12 cellular contexts compared by ENCODE assay signal in the genomic region with DNA sequence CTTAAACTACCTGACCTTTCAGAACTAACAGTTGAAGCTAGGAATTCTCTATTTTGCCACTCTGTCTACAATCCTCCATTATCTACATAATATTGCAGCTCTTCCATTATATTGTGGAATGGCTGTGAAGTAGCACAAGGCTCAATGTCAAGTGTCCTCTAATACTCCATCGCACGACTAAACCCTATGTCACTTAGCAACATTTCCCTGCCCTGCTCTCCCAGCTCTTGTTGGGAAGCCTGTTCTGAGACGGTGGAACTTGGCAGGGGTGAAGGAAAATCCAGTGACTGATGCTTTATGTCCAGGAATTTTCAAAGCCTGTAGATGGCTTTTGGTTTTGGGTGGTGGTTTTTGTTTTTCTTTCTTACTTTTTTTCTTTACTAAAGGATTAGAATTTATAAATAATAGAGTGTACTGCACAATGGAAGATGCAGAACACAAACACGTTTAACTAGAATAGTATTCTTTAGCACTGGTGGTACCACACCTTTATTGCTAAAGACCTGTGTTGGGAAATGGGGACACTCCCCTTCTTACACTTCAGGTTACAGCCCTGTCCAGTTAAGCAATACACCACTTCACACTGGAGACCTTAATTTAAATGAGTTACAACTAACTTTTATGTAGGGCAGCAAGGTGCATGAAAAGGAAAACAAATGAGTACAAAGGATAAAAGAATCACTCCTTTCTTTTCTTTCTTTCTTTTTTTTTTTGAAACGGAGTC.
"Had no signal": no experiment of that assay in that cellular context is flagged by ENCODE, and none has a peak within 500 bp of the region (broad histone marks: within the 10 kb centered on the region; RNA-seq: fewer than 3 reads in every experiment).

No MANE protein-coding gene starts in this region.

- H3K4me1 ChIP-seq: heart left ventricle had no signal

- H3K9me3 ChIP-seq: heart left ventricle had no signal

- H3K36me3 ChIP-seq: cardiac muscle cell, heart left ventricle had no signal

- H3K27ac ChIP-seq: cardiac muscle cell, heart left ventricle had no signal

- DNase-seq: activated CD4-positive, alpha-beta T cell treated with anti-CD3 and anti-CD28 coated beads, Interleukin-2, amount 50 U/mL, for 4 hours; activated CD4-positive, CD25-positive, alpha-beta regulatory T cell treated with anti-CD3 and anti-CD28 coated beads, Interleukin-2, amount 50 U/mL, for 72 hours; activated gamma-delta T cell treated with Interleukin-2 at 50 U/mL for 16 hours; activated T-cell treated with anti-CD3 and anti-CD28 coated beads, Interleukin-2, amount 50 U/mL, for 1 hour; aorta; heart left ventricle; midbrain; naive thymus-derived CD4-positive, alpha-beta T cell; stimulated activated CD4-positive, alpha-beta T cell treated with anti-CD3 and anti-CD28 coated beads, Interleukin-2, amount 100 ng/mL, for 48 hours; stimulated activated naive CD4-positive, alpha-beta T cell treated with Interleukin-2 at 50 U/mL for 16 hours had no signal

- ATAC-seq: naive thymus-derived CD4-positive, alpha-beta T cell; sciatic nerve had no signal

- H3K4me3 ChIP-seq: cardiac muscle cell, heart left ventricle had no signal

- H3K27me3 ChIP-seq: cardiac muscle cell, heart left ventricle had no signal
